In genomic region chr9:78213696-78214095, GRCh38 we compare ENCODE assay signal across 8 cellular contexts. TPM values are rescaled to one million over a fixed set of nuclear protein-coding genes. Genes with fewer than 3 reads are reported as not detected.
DNase-seq lines count a peak whose midpoint lies in the region; ATAC-seq and TF ChIP-seq lines count a peak whose summit lies in the region.

No MANE protein-coding gene starts in this region.

- H3K4me3 ChIP-seq in mesenchymal stem cell (ENCODE audit: insufficient read depth in 1 of 2, low read depth in 1 of 2, low read length in 2 of 2) (no peak overlapping the region), ovary (no peak overlapping the region)

- H3K4ac ChIP-seq in mesenchymal stem cell (ENCODE audit: low read depth in 1 of 2, low read length in 2 of 2) = no peak overlapping the region

- DNase-seq in GDM1 (lab: John Stamatoyannopoulos, UW) (peak; percentile 4), HT1080 (ENCODE audit: low read depth) (peak; percentile 25), astrocyte of the hippocampus (ENCODE audit: low read depth, low spot score) (peak; percentile 56), mesenchymal stem cell (peak; percentile 27), ovary (no peak)

- TF ChIP-seq CTCF in ovary (IDR thresholded peaks at IDR 0.05) = no peak

- no peak overlapping the region for H3K4me2 ChIP-seq in mesenchymal stem cell (ENCODE audit: low read length, poor library complexity, severe bottlenecking)

- H2BK120ac ChIP-seq in mesenchymal stem cell (ENCODE audit: low read depth, low read length) = no peak overlapping the region

- H3K27me3 ChIP-seq in mesenchymal stem cell (ENCODE audit: control insufficient read depth in 1 of 2, insufficient read depth in 1 of 2, low read length in 2 of 2) (no peaks in the 10 kb centered on the region), ovary (no peaks in the 10 kb centered on the region)

- no peak overlapping the region for H4K8ac ChIP-seq in mesenchymal stem cell (ENCODE audit: low read length)

- H3K4me1 ChIP-seq in mesenchymal stem cell (ENCODE audit: control insufficient read depth, insufficient read depth, low read depth, low read length) (peaks cover 2% of the 10 kb centered on the region), ovary (ENCODE audit: insufficient read depth) (no peaks in the 10 kb centered on the region)

- H3K79me1 ChIP-seq in mesenchymal stem cell (replicated peaks; ENCODE audit: low read length, poor library complexity, severe bottlenecking) = no peaks in the 10 kb centered on the region

- H3K36me3 ChIP-seq in mesenchymal stem cell (ENCODE audit: control insufficient read depth in 1 of 2, insufficient read depth in 2 of 2, low read depth in 1 of 2, low read length in 2 of 2) (no peaks in the 10 kb centered on the region), ovary (no peaks in the 10 kb centered on the region)

- no peak for TF ChIP-seq POLR2A in ovary (IDR thresholded peaks at IDR 0.05)

- H4K91ac ChIP-seq in mesenchymal stem cell (ENCODE audit: low read length) = no peak overlapping the region

- H3K9ac ChIP-seq in mesenchymal stem cell (ENCODE audit: low read length) = peak overlapping the region; percentile 5

- no peak overlapping the region for H2AK5ac ChIP-seq in mesenchymal stem cell (ENCODE audit: low read length, severe bottlenecking)

- H3K9me3 ChIP-seq in mesenchymal stem cell (ENCODE audit: control insufficient read depth, low read length) (no peaks in the 10 kb centered on the region), ovary (no peaks in the 10 kb centered on the region)

- H3K18ac ChIP-seq in mesenchymal stem cell (ENCODE audit: low read depth in 1 of 2, low read length in 2 of 2) = no peak overlapping the region

- 22% methylated on average over 4 of the region's 4 CpGs for WGBS in mesenchymal stem cell
- 6 to 15% (median 12%) methylated on average over 4 of the region's 4 CpGs for WGBS in ovary, 3 donors

- H3K27ac ChIP-seq in mesenchymal stem cell (ENCODE audit: low read length, poor library complexity, severe bottlenecking) = peak overlapping the region; percentile 79
- no peak overlapping the region for H3K27ac ChIP-seq in ovary

- H3K14ac ChIP-seq in mesenchymal stem cell (ENCODE audit: low read length in 2 of 2) = no peak overlapping the region

- no peak overlapping the region for H2BK15ac ChIP-seq in mesenchymal stem cell (ENCODE audit: low read depth, poor library complexity, severe bottlenecking)

- H2AFZ ChIP-seq in mesenchymal stem cell (ENCODE audit: low read depth, low read length) = no peak overlapping the region

- no peak overlapping the region for H2BK12ac ChIP-seq in mesenchymal stem cell (ENCODE audit: low read length in 2 of 2)

- H3K23ac ChIP-seq in mesenchymal stem cell (ENCODE audit: low read length in 2 of 2) = no peak overlapping the region

- intact Hi-C loops in ovary (cut with DNase I) = no loop called here

- no peak for TF ChIP-seq EP300 in ovary (IDR thresholded peaks at IDR 0.05)

- no peak overlapping the region for H2BK5ac ChIP-seq in mesenchymal stem cell (ENCODE audit: low read depth, low read length, poor library complexity, severe bottlenecking)

- ATAC-seq in HG02973 (IDR thresholded peaks at IDR 0.05; ENCODE audit: unreplicated experiment) (no peak), HG03571 (IDR thresholded peaks at IDR 0.05; ENCODE audit: unreplicated experiment) (no peak), GM19351 (IDR thresholded peaks at IDR 0.05; ENCODE audit: unreplicated experiment) (no peak)

RNA-seq across cellular contexts. Expression of gene CEP78, which starts 22.2 kb away (rescaled TPM):
- total RNA-seq in HT1080 (2014; rRNA removed; shearing (Covaris generic)) = 28.6 and 53.9 TPM in 2 replicates
- 19.0 and 19.4 TPM in 2 replicates for polyA plus RNA-seq in HT1080 (2015; cell fraction: cytosol; rRNA removed)
- polyA plus RNA-seq in HT1080 (2015; cell fraction: nucleus; rRNA removed) = 50.9 and 51.3 TPM in 2 replicates
- polyA plus RNA-seq in mesenchymal stem cell (2013, experiment 1 of 2) = 6.0 TPM
- 5.7 TPM for polyA plus RNA-seq in mesenchymal stem cell (2013, experiment 2 of 2)
- total RNA-seq in ovary = 10 to 100 TPM; 13.7 to 25.6 (median 16.3) TPM
- 10 to 100 TPM in 1 of 2 donors, 1 to 10 TPM in 1; 6.1 to 10.5 TPM for polyA plus RNA-seq in ovary

Comparison
In these comparisons a context has a peak if more than half of its experiments do, and no peak if none do; other contexts are left out.
1. DNase-seq: peak in GDM1 (single experiment), HT1080 (single experiment), astrocyte of the hippocampus (single experiment) and mesenchymal stem cell (single experiment); none in ovary (0 of 5).